In the genomic region with DNA sequence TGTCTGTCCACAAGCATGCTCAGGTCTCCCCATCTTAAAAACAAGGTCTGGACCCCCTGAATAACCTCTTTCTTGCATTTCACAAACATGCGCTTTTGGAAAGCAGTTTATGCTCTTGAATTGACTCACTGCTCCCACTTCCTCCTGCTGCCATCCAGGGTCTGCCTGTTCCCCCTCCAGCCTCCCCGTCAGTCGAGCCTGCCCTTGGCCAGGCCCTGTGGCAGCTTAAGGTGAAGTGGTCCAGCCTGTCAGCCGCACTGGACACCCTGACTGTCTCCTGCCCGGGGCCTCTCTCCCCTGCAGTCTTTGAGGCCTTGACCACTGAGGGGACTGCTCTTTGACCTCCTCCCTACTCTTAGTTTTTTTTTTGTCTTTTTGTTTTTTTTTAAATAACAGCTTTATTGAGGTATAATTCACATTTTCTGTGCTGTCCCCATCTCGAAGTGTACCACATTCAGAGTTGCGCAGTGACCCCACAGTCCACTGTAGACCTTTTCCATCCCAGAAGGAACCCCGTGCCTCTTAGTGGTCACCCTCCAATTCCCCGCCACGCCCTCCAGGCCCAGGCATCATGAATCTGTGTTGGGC, we compare ENCODE assay signal across 1 cellular context.
TF ChIP-seq lines count a peak whose summit lies in the region.

No MANE protein-coding gene starts in this region.

TF ChIP-seq in K562, 482 proteins besides CTCF, POLR2A, EP300 and RAD21:
- TF ChIP-seq, protein P1, sequence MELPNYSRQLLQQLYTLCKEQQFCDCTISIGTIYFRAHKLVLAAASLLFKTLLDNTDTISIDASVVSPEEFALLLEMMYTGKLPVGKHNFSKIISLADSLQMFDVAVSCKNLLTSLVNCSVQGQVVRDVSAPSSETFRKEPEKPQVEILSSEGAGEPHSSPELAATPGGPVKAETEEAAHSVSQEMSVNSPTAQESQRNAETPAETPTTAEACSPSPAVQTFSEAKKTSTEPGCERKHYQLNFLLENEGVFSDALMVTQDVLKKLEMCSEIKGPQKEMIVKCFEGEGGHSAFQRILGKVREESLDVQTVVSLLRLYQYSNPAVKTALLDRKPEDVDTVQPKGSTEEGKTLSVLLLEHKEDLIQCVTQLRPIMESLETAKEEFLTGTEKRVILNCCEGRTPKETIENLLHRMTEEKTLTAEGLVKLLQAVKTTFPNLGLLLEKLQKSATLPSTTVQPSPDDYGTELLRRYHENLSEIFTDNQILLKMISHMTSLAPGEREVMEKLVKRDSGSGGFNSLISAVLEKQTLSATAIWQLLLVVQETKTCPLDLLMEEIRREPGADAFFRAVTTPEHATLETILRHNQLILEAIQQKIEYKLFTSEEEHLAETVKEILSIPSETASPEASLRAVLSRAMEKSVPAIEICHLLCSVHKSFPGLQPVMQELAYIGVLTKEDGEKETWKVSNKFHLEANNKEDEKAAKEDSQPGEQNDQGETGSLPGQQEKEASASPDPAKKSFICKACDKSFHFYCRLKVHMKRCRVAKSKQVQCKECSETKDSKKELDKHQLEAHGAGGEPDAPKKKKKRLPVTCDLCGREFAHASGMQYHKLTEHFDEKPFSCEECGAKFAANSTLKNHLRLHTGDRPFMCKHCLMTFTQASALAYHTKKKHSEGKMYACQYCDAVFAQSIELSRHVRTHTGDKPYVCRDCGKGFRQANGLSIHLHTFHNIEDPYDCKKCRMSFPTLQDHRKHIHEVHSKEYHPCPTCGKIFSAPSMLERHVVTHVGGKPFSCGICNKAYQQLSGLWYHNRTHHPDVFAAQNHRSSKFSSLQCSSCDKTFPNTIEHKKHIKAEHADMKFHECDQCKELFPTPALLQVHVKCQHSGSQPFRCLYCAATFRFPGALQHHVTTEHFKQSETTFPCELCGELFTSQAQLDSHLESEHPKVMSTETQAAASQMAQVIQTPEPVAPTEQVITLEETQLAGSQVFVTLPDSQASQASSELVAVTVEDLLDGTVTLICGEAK (IDR thresholded peaks at IDR 0.05), result peak; percentile 55; the same call in 1 of the 2 replicates
- TF ChIP-seq, protein P1 (CRISPR knock-in tag; IDR thresholded peaks at IDR 0.05), result no peak
- TF ChIP-seq ZNF165 (CRISPR knock-in tag; IDR thresholded peaks at IDR 0.05; ENCODE audit: borderline replicate concordance), result no peak
